ENCODE assay signal across 15 cellular contexts in the genomic region with DNA sequence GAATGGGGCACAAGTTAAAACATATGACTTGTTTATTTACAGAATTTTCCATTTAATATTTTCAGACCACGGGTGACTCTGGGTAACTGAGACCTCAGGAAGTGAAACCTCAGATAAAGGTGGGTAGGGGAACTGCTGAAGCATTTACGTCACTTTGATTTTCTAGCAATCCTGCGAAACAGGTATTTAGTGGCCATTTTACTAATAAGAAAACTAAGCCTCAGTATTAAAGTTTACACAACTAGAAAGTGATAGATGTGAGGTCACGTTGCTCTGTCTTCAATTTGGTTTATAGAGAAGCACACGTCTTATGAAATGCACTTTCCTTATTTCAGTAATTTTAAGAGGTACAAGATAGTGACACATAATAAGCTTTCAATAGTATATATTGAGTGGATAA.
A peak's percentile ranks its signal among the peaks of the same experiment; 100 is the strongest.
DNase-seq lines count a peak whose midpoint lies in the region; ATAC-seq, FAIRE-seq and TF ChIP-seq lines count a peak whose summit lies in the region.
"Had no signal": no experiment of that assay in that cellular context is flagged by ENCODE, and none has a peak within 500 bp of the region (broad histone marks: within the 10 kb centered on the region; RNA-seq: fewer than 3 reads in every experiment).

No MANE protein-coding gene starts in this region.

- DNase-seq in activated CD8-positive, alpha-beta T cell treated with anti-CD3 and anti-CD28 coated beads for 36 hours = no peak
- DNase-seq in activated CD8-positive, alpha-beta T cell treated with anti-CD3 and anti-CD28 coated beads, Interleukin-2, amount 10 ng/mL, durations not matched to agents 7 days and 5 days = no peak
- peak; percentile 2 for DNase-seq in stimulated activated naive B cell treated with anti-CD40 and anti-IgM and Interleukin-4, amounts not matched to agents 10 μg/mL and 1 μg/mL and 100 μg/mL, for 72 hours
- no peak for DNase-seq in H54 (ENCODE audit: insufficient read length, low spot score)
- DNase-seq in glutamatergic neuron = no peak
- no peak for DNase-seq in NCI-H2196 treated with DMSO at 0.1 percent for 48 hours (lab: John Stamatoyannopoulos, UW; ENCODE audit: unreplicated experiment)
- DNase-seq: activated gamma-delta T cell, mesendoderm, ovary, spleen, upper lobe of right lung had no signal

- no peak for TF ChIP-seq POLR2A in H54 (IDR thresholded peaks at IDR 0.05; ENCODE audit: low read depth, low read length)

- CTCF ChIA-PET in activated CD8-positive, alpha-beta T cell treated with anti-CD3 and anti-CD28 coated beads for 36 hours (lab: Charles Lee) = no interaction called here
- CTCF ChIA-PET in activated CD8-positive, alpha-beta T cell treated with anti-CD3 and anti-CD28 coated beads, Interleukin-2, amount 10 ng/mL, durations not matched to agents 7 days and 5 days (lab: Charles Lee) = interaction anchor here (1.3 kb wide), 1 partner anchor 14 kb away, joined by 3 read pairs; no protein-coding TSS in a partner anchor

- no peaks in the 10 kb centered on the region for H3K9me3 Mint-ChIP-seq in activated CD8-positive, alpha-beta T cell treated with anti-CD3 and anti-CD28 coated beads for 36 hours
- H3K9me3 Mint-ChIP-seq in activated CD8-positive, alpha-beta T cell treated with anti-CD3 and anti-CD28 coated beads, Interleukin-2, amount 10 ng/mL, durations not matched to agents 7 days and 5 days (ENCODE audit: insufficient read depth) = peaks cover 7% of the 10 kb centered on the region
- H3K9me3 Mint-ChIP-seq in stimulated activated naive B cell treated with anti-CD40 and anti-IgM and Interleukin-4, amounts not matched to agents 10 μg/mL and 1 μg/mL and 100 μg/mL, for 72 hours = peaks cover 0 to 4% of the 10 kb centered on the region in 2 donors
- peaks cover 3% of the 10 kb centered on the region for H3K9me3 Mint-ChIP-seq in glutamatergic neuron (ENCODE audit: unreplicated experiment)

- H3K4me3 Mint-ChIP-seq in activated CD8-positive, alpha-beta T cell treated with anti-CD3 and anti-CD28 coated beads for 36 hours = no peak overlapping the region
- no peak overlapping the region for H3K4me3 Mint-ChIP-seq in activated CD8-positive, alpha-beta T cell treated with anti-CD3 and anti-CD28 coated beads, Interleukin-2, amount 10 ng/mL, durations not matched to agents 7 days and 5 days
- H3K4me3 Mint-ChIP-seq in stimulated activated naive B cell treated with anti-CD40 and anti-IgM and Interleukin-4, amounts not matched to agents 10 μg/mL and 1 μg/mL and 100 μg/mL, for 72 hours = no peak overlapping the region
- H3K4me3 Mint-ChIP-seq in glutamatergic neuron (ENCODE audit: unreplicated experiment) = no peak overlapping the region
- H3K4me3 Mint-ChIP-seq: WTC11 had no signal

- POLR2A ChIA-PET in activated CD8-positive, alpha-beta T cell treated with anti-CD3 and anti-CD28 coated beads for 36 hours (lab: Charles Lee) = interaction anchor here (1.2 kb wide), 1 partner anchor 11 kb away, joined by 5 read pairs; no protein-coding TSS in a partner anchor
- POLR2A ChIA-PET in activated CD8-positive, alpha-beta T cell treated with anti-CD3 and anti-CD28 coated beads, Interleukin-2, amount 10 ng/mL, durations not matched to agents 7 days and 5 days (lab: Charles Lee) = no interaction called here

- H3K4me1 Mint-ChIP-seq in activated CD8-positive, alpha-beta T cell treated with anti-CD3 and anti-CD28 coated beads for 36 hours (ENCODE audit: low read depth) = peaks cover 50% of the 10 kb centered on the region
- peaks cover 19% of the 10 kb centered on the region for H3K4me1 Mint-ChIP-seq in activated CD8-positive, alpha-beta T cell treated with anti-CD3 and anti-CD28 coated beads, Interleukin-2, amount 10 ng/mL, durations not matched to agents 7 days and 5 days (ENCODE audit: low read depth)
- peaks cover 18 to 25% of the 10 kb centered on the region in 2 donors for H3K4me1 Mint-ChIP-seq in stimulated activated naive B cell treated with anti-CD40 and anti-IgM and Interleukin-4, amounts not matched to agents 10 μg/mL and 1 μg/mL and 100 μg/mL, for 72 hours
- H3K4me1 Mint-ChIP-seq in glutamatergic neuron (ENCODE audit: low read depth, unreplicated experiment) = no peaks in the 10 kb centered on the region

- FAIRE-seq in H54 (lab: Jason Lieb, UNC) = no peak
- FAIRE-seq: H1 had no signal

- peak; percentile 18 for ATAC-seq in activated CD8-positive, alpha-beta T cell treated with anti-CD3 and anti-CD28 coated beads for 36 hours
- ATAC-seq in activated CD8-positive, alpha-beta T cell treated with anti-CD3 and anti-CD28 coated beads, Interleukin-2, amount 10 ng/mL, durations not matched to agents 7 days and 5 days = no peak
- ATAC-seq in GM21360 (IDR thresholded peaks at IDR 0.05; ENCODE audit: unreplicated experiment) = peak; percentile 59
- peak; percentile 45 for ATAC-seq in HG03135 (IDR thresholded peaks at IDR 0.05; ENCODE audit: unreplicated experiment)
- ATAC-seq in stimulated activated naive B cell treated with anti-CD40 and anti-IgM and Interleukin-4, amounts not matched to agents 10 μg/mL and 1 μg/mL and 100 μg/mL, for 72 hours (replicated peaks) = peak; percentile 83 to 85
- ATAC-seq: upper lobe of right lung, WTC11 had no signal

- no peak for TF ChIP-seq CTCF in activated CD8-positive, alpha-beta T cell treated with anti-CD3 and anti-CD28 coated beads for 36 hours (IDR thresholded peaks at IDR 0.05)
- no peak for TF ChIP-seq CTCF in glutamatergic neuron (IDR thresholded peaks at IDR 0.05; ENCODE audit: partially characterized antibody, unreplicated experiment)

- intact Hi-C loops in activated CD8-positive, alpha-beta T cell treated with anti-CD3 and anti-CD28 coated beads for 36 hours (cut with micrococcal nuclease) = no loop called here

- peak overlapping the region; percentile 47 for H3K27ac Mint-ChIP-seq in activated CD8-positive, alpha-beta T cell treated with anti-CD3 and anti-CD28 coated beads for 36 hours
- no peak overlapping the region for H3K27ac Mint-ChIP-seq in activated CD8-positive, alpha-beta T cell treated with anti-CD3 and anti-CD28 coated beads, Interleukin-2, amount 10 ng/mL, durations not matched to agents 7 days and 5 days
- peak overlapping the region; percentile 42 for H3K27ac Mint-ChIP-seq in stimulated activated naive B cell treated with anti-CD40 and anti-IgM and Interleukin-4, amounts not matched to agents 10 μg/mL and 1 μg/mL and 100 μg/mL, for 72 hours
- H3K27ac Mint-ChIP-seq in glutamatergic neuron (ENCODE audit: unreplicated experiment) = no peak overlapping the region
- H3K27ac Mint-ChIP-seq: WTC11 had no signal

- H3K36me3 Mint-ChIP-seq in activated CD8-positive, alpha-beta T cell treated with anti-CD3 and anti-CD28 coated beads for 36 hours (ENCODE audit: low read depth) = peaks cover 8% of the 10 kb centered on the region
- no peaks in the 10 kb centered on the region for H3K36me3 Mint-ChIP-seq in activated CD8-positive, alpha-beta T cell treated with anti-CD3 and anti-CD28 coated beads, Interleukin-2, amount 10 ng/mL, durations not matched to agents 7 days and 5 days (ENCODE audit: low read depth)
- peaks cover 0 to 5% of the 10 kb centered on the region in 2 donors for H3K36me3 Mint-ChIP-seq in stimulated activated naive B cell treated with anti-CD40 and anti-IgM and Interleukin-4, amounts not matched to agents 10 μg/mL and 1 μg/mL and 100 μg/mL, for 72 hours
- no peaks in the 10 kb centered on the region for H3K36me3 Mint-ChIP-seq in glutamatergic neuron (ENCODE audit: unreplicated experiment)
- H3K36me3 Mint-ChIP-seq: WTC11 had no signal

- no peaks in the 10 kb centered on the region for H3K27me3 Mint-ChIP-seq in activated CD8-positive, alpha-beta T cell treated with anti-CD3 and anti-CD28 coated beads for 36 hours
- H3K27me3 Mint-ChIP-seq in activated CD8-positive, alpha-beta T cell treated with anti-CD3 and anti-CD28 coated beads, Interleukin-2, amount 10 ng/mL, durations not matched to agents 7 days and 5 days (ENCODE audit: low read depth) = no peaks in the 10 kb centered on the region
- H3K27me3 Mint-ChIP-seq in stimulated activated naive B cell treated with anti-CD40 and anti-IgM and Interleukin-4, amounts not matched to agents 10 μg/mL and 1 μg/mL and 100 μg/mL, for 72 hours = no peaks in the 10 kb centered on the region
- H3K27me3 Mint-ChIP-seq in glutamatergic neuron (ENCODE audit: unreplicated experiment) = no peaks in the 10 kb centered on the region

Comparison
In these comparisons a context has a peak if more than half of its experiments do, and no peak if none do; other contexts are left out.
1. H3K27ac Mint-ChIP-seq: peak in activated CD8-positive, alpha-beta T cell treated with anti-CD3 and anti-CD28 coated beads for 36 hours (single experiment) and stimulated activated naive B cell treated with anti-CD40 and anti-IgM and Interleukin-4, amounts not matched to agents 10 μg/mL and 1 μg/mL and 100 μg/mL, for 72 hours (single experiment); none in activated CD8-positive, alpha-beta T cell treated with anti-CD3 and anti-CD28 coated beads, Interleukin-2, amount 10 ng/mL, durations not matched to agents 7 days and 5 days (single experiment) and glutamatergic neuron (single experiment).